10 cellular contexts compared by ENCODE assay signal in the genomic region with DNA sequence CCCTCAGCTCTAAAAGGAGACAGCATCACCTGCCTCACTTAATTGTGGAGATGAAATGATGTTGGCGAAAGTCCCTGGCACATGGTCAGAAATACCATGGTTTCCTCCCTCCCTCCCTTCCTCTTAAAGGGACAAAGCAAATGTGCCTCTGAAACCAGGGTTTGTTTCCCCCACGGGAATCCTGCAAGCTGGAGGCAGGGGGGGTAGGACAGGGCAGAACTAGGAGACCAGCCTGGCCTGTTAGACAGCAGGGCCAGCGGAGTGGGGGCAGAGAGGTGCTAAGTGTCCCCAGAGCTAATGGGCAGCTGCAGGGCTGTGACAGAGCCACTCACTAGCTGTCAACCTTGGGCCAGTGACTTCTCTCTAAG. TPM values are rescaled to one million over a fixed set of nuclear protein-coding genes. Genes with fewer than 3 reads are reported as not detected.
A peak's percentile ranks its signal among the peaks of the same experiment; 100 is the strongest.
DNase-seq lines count a peak whose midpoint lies in the region; ATAC-seq and TF ChIP-seq lines count a peak whose summit lies in the region.
"Had no signal": no experiment of that assay in that cellular context is flagged by ENCODE, and none has a peak within 500 bp of the region (broad histone marks: within the 10 kb centered on the region; RNA-seq: fewer than 3 reads in every experiment).

No MANE protein-coding gene starts in this region.

- TF ChIP-seq POLR2A in stomach (IDR thresholded peaks at IDR 0.05), result no peak

- H3K4me2 ChIP-seq in hepatocyte, result peak overlapping the region; percentile 19

- H3K4me1 Mint-ChIP-seq in central memory CD8-positive, alpha-beta T cell, result peaks cover 44% of the 10 kb centered on the region

- H2AFZ ChIP-seq in hepatocyte, result no peak overlapping the region

- no peaks in the 10 kb centered on the region for H4K20me1 ChIP-seq in hepatocyte (ENCODE audit: insufficient read depth, poor library complexity, severe bottlenecking)

- H3K36me3 ChIP-seq in hepatocyte (replicated peaks; ENCODE audit: insufficient read depth, low read depth) (no peaks in the 10 kb centered on the region), stomach (no peaks in the 10 kb centered on the region)

- peak; percentile 24 for DNase-seq in NCI-H1092 (lab: John Stamatoyannopoulos, UW)
- DNase-seq in central memory CD8-positive, alpha-beta T cell (ENCODE audit: low spot score in 2 of 2), result no peak
- no peak for DNase-seq in hepatocyte (ENCODE audit: low spot score)
- no peak for DNase-seq in stomach
- DNase-seq in SW480 (ENCODE audit: low spot score), result no peak
- no peak for DNase-seq in omental fat pad (ENCODE audit: low spot score)

- intact Hi-C loops in stomach (cut with DNase I; ENCODE audit: low total_unique reads), result loop anchor here (5.0 kb wide), 1 partner anchor 104 kb away; no protein-coding TSS in a partner anchor

- H3K27ac ChIP-seq in hepatocyte (peak overlapping the region; percentile 52), stomach (peak overlapping the region in 4 of 5 donors; percentile 57 to 67 (median 64))

- no peaks in the 10 kb centered on the region for H3K27me3 ChIP-seq in hepatocyte
- H3K27me3 ChIP-seq in stomach, result peaks cover 0 to 21% (median 0%) of the 10 kb centered on the region in 3 donors

- no peaks in the 10 kb centered on the region for H3K27me3 Mint-ChIP-seq in central memory CD8-positive, alpha-beta T cell

- H3K4me3 ChIP-seq in hepatocyte (no peak overlapping the region), stomach (no peak overlapping the region)

- peak overlapping the region; percentile 78 for H3K27ac Mint-ChIP-seq in central memory CD8-positive, alpha-beta T cell (ENCODE audit: low read depth)
- H3K27ac Mint-ChIP-seq: H9, WTC11 had no signal

- ATAC-seq in central memory CD8-positive, alpha-beta T cell (replicated peaks; ENCODE audit: extremely low read depth, poor library complexity, severe bottlenecking), result no peak
- ATAC-seq in GM21390 (IDR thresholded peaks at IDR 0.05; ENCODE audit: unreplicated experiment) (no peak), GM21723 (IDR thresholded peaks at IDR 0.05; ENCODE audit: unreplicated experiment) (no peak), omental fat pad (ENCODE audit: low FRiP score) (no peak)

- H3K9me2 ChIP-seq in hepatocyte (replicated peaks; ENCODE audit: insufficient read depth), result no peaks in the 10 kb centered on the region

- WGBS in hepatocyte (ENCODE audit: low lambda C conversion rate, missing lambda C conversion rate), result 48% methylated on average over 3 of the region's 3 CpGs
- WGBS in stomach, 5 donors, result 16 to 41% (median 19%) methylated on average over 3 of the region's 3 CpGs; no CpG with 5 or more reads in 1 of the 5 donors

- TF ChIP-seq EP300 in stomach (IDR thresholded peaks at IDR 0.05), result no peak

- no peak overlapping the region for H3K4me3 Mint-ChIP-seq in central memory CD8-positive, alpha-beta T cell
- H3K4me3 Mint-ChIP-seq: H9, WTC11 had no signal

- H3K9me3 ChIP-seq in hepatocyte (ENCODE audit: low read depth), result no peaks in the 10 kb centered on the region
- H3K9me3 ChIP-seq in stomach, result no peaks in the 10 kb centered on the region

- H3K4me1 ChIP-seq in hepatocyte (ENCODE audit: insufficient read depth) (peaks cover 7% of the 10 kb centered on the region), stomach (peaks cover 9 to 87% (median 41%) of the 10 kb centered on the region in 4 donors)

- no peaks in the 10 kb centered on the region for H3K79me2 ChIP-seq in hepatocyte

- H3K9me3 Mint-ChIP-seq in central memory CD8-positive, alpha-beta T cell, result no peaks in the 10 kb centered on the region
- H3K9me3 Mint-ChIP-seq: WTC11 had no signal

- TF ChIP-seq CTCF in hepatocyte (IDR thresholded peaks at IDR 0.05; ENCODE audit: poor library complexity) (no peak), stomach (IDR thresholded peaks at IDR 0.05) (no peak), omental fat pad (IDR thresholded peaks at IDR 0.05) (no peak)

- H3K36me3 Mint-ChIP-seq in central memory CD8-positive, alpha-beta T cell (ENCODE audit: insufficient read depth), result peaks cover 2% of the 10 kb centered on the region

RNA-seq across cellular contexts. Expression of a gene that starts 5.7 kb away (rescaled TPM):
- total RNA-seq in hepatocyte (2.0 and 2.5 TPM in 2 replicates), stomach (1 to 10 TPM in 3 of 5 donors, under 1 TPM in 2; 0.58 to 5.4 (median 2.9) TPM), omental fat pad (1 to 10 TPM; 3.7 to 6.9 (median 4.4) TPM)
- polyA plus RNA-seq in hepatocyte (1.5 and 2.6 TPM in 2 replicates), stomach (1 to 10 TPM; 1.2 to 3.7 (median 2.3) TPM)

RNA-seq across cellular contexts. Expression of a gene that starts 55.5 kb away (rescaled TPM):
- total RNA-seq in hepatocyte (11.1 and 16.3 TPM in 2 replicates), stomach (10 to 100 TPM in 1 of 5 donors, 1 to 10 TPM in 1, under 1 TPM in 1, not detected in 2; 0.45 to 15.4 (median 7.2) TPM), omental fat pad (10 to 100 TPM in 1 of 4 donors, 1 to 10 TPM in 3; 3.2 to 11.2 (median 4.8) TPM)
- polyA plus RNA-seq in hepatocyte (39.4 and 41.4 TPM in 2 replicates), stomach (10 to 100 TPM; 17.4 to 37.8 (median 27.5) TPM)
